9 cellular contexts compared by ENCODE assay signal in genomic region chr1:205669341-205670142, GRCh38. TPM values are rescaled to one million over a fixed set of nuclear protein-coding genes. Genes with fewer than 3 reads are reported as not detected.
DNase-seq lines count a peak whose midpoint lies in the region; ATAC-seq, FAIRE-seq and TF ChIP-seq lines count a peak whose summit lies in the region.
"Had no signal": no experiment of that assay in that cellular context is flagged by ENCODE, and none has a peak within 500 bp of the region (broad histone marks: within the 10 kb centered on the region; RNA-seq: fewer than 3 reads in every experiment).

No MANE protein-coding gene starts in this region.

- H3K36me3 ChIP-seq in neuron (ENCODE audit: insufficient read depth, low read length) (no peaks in the 10 kb centered on the region), tibial nerve (no peaks in the 10 kb centered on the region)

- WGBS in tibial nerve, 2 donors, result 34 to 46% methylated on average over 17 to 19 of the region's 20 CpGs

- H3K36me3 Mint-ChIP-seq in brain, result no peaks in the 10 kb centered on the region

- peak overlapping the region; percentile 5 for H3K4me3 ChIP-seq in neuron (ENCODE audit: low read length)
- H3K4me3 ChIP-seq in tibial nerve, result no peak overlapping the region
- H3K4me3 ChIP-seq: psoas muscle had no signal

- peak; percentile 50 for FAIRE-seq in GM12892 (lab: Jason Lieb, UNC)

- H3K4me1 ChIP-seq in neuron (ENCODE audit: insufficient read depth, low read length) (peaks cover 40% of the 10 kb centered on the region), tibial nerve (peaks cover 0 to 37% (median 21%) of the 10 kb centered on the region in 4 donors)
- H3K4me1 ChIP-seq: psoas muscle had no signal

- peaks cover 8% of the 10 kb centered on the region for H3K27me3 Mint-ChIP-seq in brain

- ATAC-seq in HG02678 (IDR thresholded peaks at IDR 0.05; ENCODE audit: unreplicated experiment) (peak; percentile 40), HG02623 (IDR thresholded peaks at IDR 0.05; ENCODE audit: unreplicated experiment) (no peak), GM19351 (IDR thresholded peaks at IDR 0.05; ENCODE audit: unreplicated experiment) (no peak)

- no peaks in the 10 kb centered on the region for H3K27me3 ChIP-seq in neuron (ENCODE audit: insufficient read depth, low read length)
- H3K27me3 ChIP-seq in tibial nerve, result peaks cover 0 to 10% of the 10 kb centered on the region in 2 donors

- no peaks in the 10 kb centered on the region for H3K9me3 ChIP-seq in neuron (ENCODE audit: low read length)
- H3K9me3 ChIP-seq in tibial nerve, result no peaks in the 10 kb centered on the region
- H3K9me3 ChIP-seq: psoas muscle had no signal

- H2AFZ ChIP-seq in neuron (ENCODE audit: low read depth, low read length), result peak overlapping the region; percentile 26

- peak overlapping the region in 3 of 5 experiments; percentile 24 to 65 (median 41) for H3K4me3 Mint-ChIP-seq in brain

- TF ChIP-seq POLR2A in GM12892 (IDR thresholded peaks at IDR 0.05; ENCODE audit: low read depth, low read length) (peak; percentile 60), tibial nerve (IDR thresholded peaks at IDR 0.05) (no peak)

- H3K9me3 Mint-ChIP-seq in brain, result no peaks in the 10 kb centered on the region

- peak overlapping the region in 4 of 5 experiments; percentile 21 to 93 (median 84) for H3K27ac Mint-ChIP-seq in brain

- no peak overlapping the region for H3K27ac ChIP-seq in tibial nerve
- H3K27ac ChIP-seq: psoas muscle had no signal

- peaks cover 79% of the 10 kb centered on the region for H3K4me1 Mint-ChIP-seq in brain

- DNase-seq in GM12892 (ENCODE audit: insufficient read length), result peak; percentile 54
- no peak for DNase-seq in AML-193 (lab: John Stamatoyannopoulos, UW)
- DNase-seq in tibial nerve (ENCODE audit: low spot score in 2 of 2), result no peak
- DNase-seq: psoas muscle had no signal

- no peak for TF ChIP-seq CTCF in brain (conservative IDR thresholded peaks at IDR 0.05)
- TF ChIP-seq CTCF in tibial nerve (IDR thresholded peaks at IDR 0.05), result no peak

- TF ChIP-seq EP300 in tibial nerve (IDR thresholded peaks at IDR 0.05), result no peak

RNA-seq across cellular contexts. Expression of gene SLC45A3, which starts 10.8 kb away (rescaled TPM):
- 3.7 TPM for polyA plus RNA-seq in GM12892 (2012; ENCODE audit: missing spikeins)
- polyA plus RNA-seq in brain (ENCODE audit: insufficient read depth, low read depth, low replicate concordance), result 16.4 TPM
- total RNA-seq in tibial nerve, result 1 to 10 TPM in 2 of 4 donors, under 1 TPM in 2; 0.44 to 2.9 (median 1.3) TPM

RNA-seq across cellular contexts. Expression of gene ELK4, which starts 37.7 kb away (rescaled TPM):
- polyA plus RNA-seq in GM12892 (2012; ENCODE audit: missing spikeins), result 18.7 TPM
- polyA plus RNA-seq in brain (ENCODE audit: insufficient read depth, low read depth, low replicate concordance), result 1.8 TPM
- 10 to 100 TPM; 22.4 to 29.7 (median 26.2) TPM for total RNA-seq in tibial nerve
